1 cellular context compared by ENCODE assay signal in the genomic region with DNA sequence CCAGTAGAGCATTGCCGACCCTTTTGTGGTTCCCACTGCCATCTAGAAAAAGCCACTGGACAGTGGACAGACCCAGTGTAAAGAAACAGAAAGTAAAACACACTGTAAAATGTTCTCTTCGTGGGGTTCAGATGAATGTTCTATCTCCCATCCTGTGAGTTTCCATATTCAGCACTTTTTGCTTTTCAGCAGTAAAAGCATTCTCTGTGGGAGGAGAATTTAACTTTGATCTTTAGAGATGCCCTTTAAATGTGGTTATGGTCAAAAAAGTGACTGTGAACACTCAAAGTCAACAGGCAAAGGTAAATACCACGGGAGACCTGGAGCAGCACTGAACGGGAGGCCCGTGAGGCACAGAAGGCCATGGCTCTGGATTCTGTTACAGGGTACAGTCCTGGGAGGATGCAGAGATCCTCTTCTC.
TF ChIP-seq lines count a peak whose summit lies in the region.

No MANE protein-coding gene starts in this region.

TF ChIP-seq in IMR-90, 13 proteins besides CTCF, POLR2A, EP300 and RAD21:
- TF ChIP-seq MAZ (IDR thresholded peaks at IDR 0.05; ENCODE audit: borderline replicate concordance, low read depth, low read length) (no peak), MXI1 (IDR thresholded peaks at IDR 0.05; ENCODE audit: borderline replicate concordance, low read depth, low read length) (no peak), RCOR1 (IDR thresholded peaks at IDR 0.05; ENCODE audit: insufficient replicate concordance, low read length) (no peak), CEBPB (IDR thresholded peaks at IDR 0.05; ENCODE audit: low read depth, low read length) (no peak), MAFK (IDR thresholded peaks at IDR 0.05; ENCODE audit: low read depth, low read length) (no peak), SMC3 (IDR thresholded peaks at IDR 0.05; ENCODE audit: low read depth, low read length) (no peak), CHD1 (IDR thresholded peaks at IDR 0.05; ENCODE audit: low read depth, low read length) (no peak), FOS (IDR thresholded peaks at IDR 0.05; ENCODE audit: low read depth, low read length) (no peak)
- TF ChIP-seq, protein P1, sequence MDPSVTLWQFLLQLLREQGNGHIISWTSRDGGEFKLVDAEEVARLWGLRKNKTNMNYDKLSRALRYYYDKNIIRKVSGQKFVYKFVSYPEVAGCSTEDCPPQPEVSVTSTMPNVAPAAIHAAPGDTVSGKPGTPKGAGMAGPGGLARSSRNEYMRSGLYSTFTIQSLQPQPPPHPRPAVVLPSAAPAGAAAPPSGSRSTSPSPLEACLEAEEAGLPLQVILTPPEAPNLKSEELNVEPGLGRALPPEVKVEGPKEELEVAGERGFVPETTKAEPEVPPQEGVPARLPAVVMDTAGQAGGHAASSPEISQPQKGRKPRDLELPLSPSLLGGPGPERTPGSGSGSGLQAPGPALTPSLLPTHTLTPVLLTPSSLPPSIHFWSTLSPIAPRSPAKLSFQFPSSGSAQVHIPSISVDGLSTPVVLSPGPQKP (IDR thresholded peaks at IDR 0.05; ENCODE audit: borderline replicate concordance, low read depth, low read length), result no peak
